In genomic region chr11:119029340-119030028, GRCh38 we compare ENCODE assay signal across 1 cellular context.
TF ChIP-seq lines count a peak whose summit lies in the region.

No MANE protein-coding gene starts in this region.

TF ChIP-seq in K562, 482 proteins besides CTCF, POLR2A, EP300 and RAD21:
- TF ChIP-seq HSF4 (CRISPR knock-in tag; IDR thresholded peaks at IDR 0.05; ENCODE audit: borderline replicate concordance) = no peak
- TF ChIP-seq CBFA2T2 (conservative IDR thresholded peaks at IDR 0.05) = no peak
- TF ChIP-seq PRMT5 (CRISPR knock-in tag; IDR thresholded peaks at IDR 0.05) = no peak
- no peak for TF ChIP-seq ATF6 (CRISPR knock-in tag; IDR thresholded peaks at IDR 0.05)
- peak; percentile 92 for TF ChIP-seq MAFF (IDR thresholded peaks at IDR 0.05; ENCODE audit: low read length)
- no peak for TF ChIP-seq ZSCAN32 (CRISPR knock-in tag; IDR thresholded peaks at IDR 0.05)
- no peak for TF ChIP-seq TOE1 (IDR thresholded peaks at IDR 0.05; ENCODE audit: borderline replicate concordance)
- no peak for TF ChIP-seq TOE1 (CRISPR knock-in tag; IDR thresholded peaks at IDR 0.05; ENCODE audit: borderline replicate concordance, low read depth)
- TF ChIP-seq TFAP4 (CRISPR knock-in tag; IDR thresholded peaks at IDR 0.05; ENCODE audit: borderline replicate concordance) = 0 out of 2 replicates have a peak, but pooled peaks have one; percentile 34
- TF ChIP-seq SMAD3 (CRISPR knock-in tag; conservative IDR thresholded peaks at IDR 0.05) = no peak
- TF ChIP-seq ZBTB49 (CRISPR knock-in tag; IDR thresholded peaks at IDR 0.05; ENCODE audit: borderline replicate concordance) = no peak
- TF ChIP-seq HMGXB4 (CRISPR knock-in tag; IDR thresholded peaks at IDR 0.05) = no peak
- TF ChIP-seq MTA3 (IDR thresholded peaks at IDR 0.05; ENCODE audit: borderline replicate concordance) = no peak
- TF ChIP-seq PRDM10 (IDR thresholded peaks at IDR 0.05; ENCODE audit: partially characterized antibody) = peak; percentile 9
- TF ChIP-seq ETV1 (tag; conservative IDR thresholded peaks at IDR 0.05; ENCODE audit: low read depth) = peak; percentile 2; the same call in 1 of the 2 replicates
- peak; percentile 95 for TF ChIP-seq MAFG (tag; conservative IDR thresholded peaks at IDR 0.05)
- no peak for TF ChIP-seq ARID3B (CRISPR knock-in tag; IDR thresholded peaks at IDR 0.05; ENCODE audit: borderline replicate concordance)
- TF ChIP-seq RUNX1 (IDR thresholded peaks at IDR 0.05; ENCODE audit: low read depth) = no peak
- TF ChIP-seq TCF15 (CRISPR knock-in tag; IDR thresholded peaks at IDR 0.05) = no peak
- TF ChIP-seq CHD2 (IDR thresholded peaks at IDR 0.05; ENCODE audit: low read depth, low read length) = no peak
- no peak for TF ChIP-seq SRF (CRISPR knock-in tag; IDR thresholded peaks at IDR 0.05)
- no peak for TF ChIP-seq POLR2AphosphoS2 (IDR thresholded peaks at IDR 0.05; ENCODE audit: low read length)
- TF ChIP-seq MAFK (IDR thresholded peaks at IDR 0.05; ENCODE audit: low read length) = peak; percentile 83
- no peak for TF ChIP-seq ZNF347 (CRISPR knock-in tag; IDR thresholded peaks at IDR 0.05; ENCODE audit: low read depth)
- no peak for TF ChIP-seq ZBTB33 (CRISPR knock-in tag; IDR thresholded peaks at IDR 0.05)
- TF ChIP-seq ZNF12 (CRISPR knock-in tag; IDR thresholded peaks at IDR 0.05) = 0 out of 2 replicates have a peak, but pooled peaks have one; percentile 16
- no peak for TF ChIP-seq USF2 (CRISPR knock-in tag; IDR thresholded peaks at IDR 0.05)
- no peak for TF ChIP-seq ZNF232 (CRISPR knock-in tag; IDR thresholded peaks at IDR 0.05)
- no peak for TF ChIP-seq HMG20B (CRISPR knock-in tag; IDR thresholded peaks at IDR 0.05)
- no peak for TF ChIP-seq MYC (IDR thresholded peaks at IDR 0.05; ENCODE audit: low read depth, low read length)
- no peak for TF ChIP-seq MYC (CRISPR knock-in tag; IDR thresholded peaks at IDR 0.05; ENCODE audit: borderline replicate concordance, low read depth)
- TF ChIP-seq ZC3H4 (CRISPR knock-in tag; IDR thresholded peaks at IDR 0.05; ENCODE audit: borderline replicate concordance) = no peak
- TF ChIP-seq JUNB (CRISPR knock-in tag; conservative IDR thresholded peaks at IDR 0.05) = no peak
- TF ChIP-seq HNRNPLL (IDR thresholded peaks at IDR 0.05; ENCODE audit: low read depth, low read length, poor library complexity, severe bottlenecking) = no peak
- TF ChIP-seq NONO (IDR thresholded peaks at IDR 0.05; ENCODE audit: low read depth in 2 of 2, low read length in 1 of 2) = no peak
- TF ChIP-seq ZNF263 (CRISPR knock-in tag; IDR thresholded peaks at IDR 0.05; ENCODE audit: borderline replicate concordance) = peak; percentile 68; the same call in 1 of the 2 replicates
- peak; percentile 37 for TF ChIP-seq EGR1 (conservative IDR thresholded peaks at IDR 0.05)
- TF ChIP-seq ZKSCAN3 (CRISPR knock-in tag; IDR thresholded peaks at IDR 0.05) = no peak
- no peak for TF ChIP-seq NFIC (IDR thresholded peaks at IDR 0.05)
- TF ChIP-seq CTBP1 (IDR thresholded peaks at IDR 0.05; ENCODE audit: borderline replicate concordance) = peak; percentile 32; the same call in 1 of the 2 replicates
- TF ChIP-seq SP2 (IDR thresholded peaks at IDR 0.05; ENCODE audit: extremely low read depth, low read depth, low read length, poor library complexity, severe bottlenecking) = no peak
- peak; percentile 98 for TF ChIP-seq C11orf30 (IDR thresholded peaks at IDR 0.05; ENCODE audit: low read depth)
- TF ChIP-seq BACH1 (tag; IDR thresholded peaks at IDR 0.05) = no peak
- no peak for TF ChIP-seq SMARCB1 (IDR thresholded peaks at IDR 0.05; ENCODE audit: insufficient read length, low read depth)
- TF ChIP-seq ZNF436 (CRISPR knock-in tag; IDR thresholded peaks at IDR 0.05) = no peak
- no peak for TF ChIP-seq SLC30A9 (CRISPR knock-in tag; IDR thresholded peaks at IDR 0.05)
- peak; percentile 98 for TF ChIP-seq ZNF316 (IDR thresholded peaks at IDR 0.05)
